26 cellular contexts compared by ENCODE assay signal in the genomic region with DNA sequence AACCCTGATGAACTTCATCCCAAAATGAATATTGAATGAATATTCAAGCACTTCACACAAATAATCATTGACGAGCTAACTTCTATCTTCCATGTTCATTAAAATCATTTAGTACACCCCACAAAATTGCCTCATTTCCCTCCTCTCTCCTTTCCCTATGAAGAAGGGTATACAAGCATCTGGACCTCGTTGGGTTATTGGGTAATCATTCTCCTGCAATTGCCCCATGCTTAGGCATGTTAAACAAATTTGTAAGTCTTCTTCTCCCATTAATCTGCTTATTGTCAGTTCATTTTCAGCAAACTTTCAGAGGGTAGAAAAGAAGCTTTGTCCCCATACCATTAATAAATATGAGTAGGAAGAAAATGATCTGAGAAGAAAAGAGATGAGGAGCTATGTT. TPM values are rescaled to one million over a fixed set of nuclear protein-coding genes. Genes with fewer than 3 reads are reported as not detected.
DNase-seq lines count a peak whose midpoint lies in the region; TF ChIP-seq lines count a peak whose summit lies in the region.
"Had no signal": no experiment of that assay in that cellular context is flagged by ENCODE, and none has a peak within 500 bp of the region (broad histone marks: within the 10 kb centered on the region; RNA-seq: fewer than 3 reads in every experiment).

No MANE protein-coding gene starts in this region.

- DNase-seq in AG10803 (ENCODE audit: low read depth) (peak; percentile 26), NB4 (ENCODE audit: low read depth) (peak; percentile 7), fibroblast of gingiva (ENCODE audit: low read depth) (peak; percentile 56), fibroblast of villous mesenchyme (ENCODE audit: low read depth) (peak; percentile 2), NCI-H2107 treated with DMSO at 0.1 percent for 48 hours (lab: John Stamatoyannopoulos, UW; ENCODE audit: unreplicated experiment) (no peak), NCI-H2227 treated with DMSO at 0.1 percent for 48 hours (lab: John Stamatoyannopoulos, UW) (no peak), HEK293T (ENCODE audit: extremely low spot score) (no peak), DMS153 treated with DMSO at 0.1 percent for 48 hours (lab: John Stamatoyannopoulos, UW; ENCODE audit: unreplicated experiment) (no peak)
- DNase-seq: 8988T; ACHN; AML-193; Caco-2; Calu3; CD4-positive, alpha-beta T cell; CD8-positive, alpha-beta T cell; DMS53; DMS79; DND-41; EL; GDM1 had no signal

- TF ChIP-seq CTCF in AG10803 (conservative IDR thresholded peaks at IDR 0.05; ENCODE audit: low read length) = no peak
- no peak for TF ChIP-seq CTCF in NB4 (IDR thresholded peaks at IDR 0.05; ENCODE audit: low read depth, low read length)
- no peak for TF ChIP-seq CTCF in fibroblast of villous mesenchyme (IDR thresholded peaks at IDR 0.05; ENCODE audit: insufficient read depth, low read depth, low read length)

- no peak overlapping the region for H3K4me3 ChIP-seq in AG10803 (ENCODE audit: low read length)
- no peak overlapping the region for H3K4me3 ChIP-seq in NB4 (ENCODE audit: low read depth, low read length)
- H3K4me3 ChIP-seq in fibroblast of villous mesenchyme (ENCODE audit: low read depth, low read length) = no peak overlapping the region
- H3K4me3 ChIP-seq: BLaER1 treated with 17β-estradiol and CSF1 and Interleukin-3, amounts not matched to agents 10 nM and 100 nM; GM12878 had no signal

- POLR2A ChIA-PET in HEK293T (lab: Yijun Ruan, JAX) = no interaction called here

- CTCF ChIA-PET in HEK293T (lab: Yijun Ruan, JAX) = no interaction called here

- no peak for TF ChIP-seq POLR2A in NB4 (IDR thresholded peaks at IDR 0.05; ENCODE audit: extremely low read depth, insufficient read length)

TF ChIP-seq in HEK293T, 16 proteins besides CTCF, POLR2A, EP300 and RAD21:
- no peak for TF ChIP-seq ELF4 (IDR thresholded peaks at IDR 0.05)
- no peak for TF ChIP-seq NFRKB (IDR thresholded peaks at IDR 0.05)
- no peak for TF ChIP-seq ARNT (IDR thresholded peaks at IDR 0.05)
- TF ChIP-seq, protein P1, sequence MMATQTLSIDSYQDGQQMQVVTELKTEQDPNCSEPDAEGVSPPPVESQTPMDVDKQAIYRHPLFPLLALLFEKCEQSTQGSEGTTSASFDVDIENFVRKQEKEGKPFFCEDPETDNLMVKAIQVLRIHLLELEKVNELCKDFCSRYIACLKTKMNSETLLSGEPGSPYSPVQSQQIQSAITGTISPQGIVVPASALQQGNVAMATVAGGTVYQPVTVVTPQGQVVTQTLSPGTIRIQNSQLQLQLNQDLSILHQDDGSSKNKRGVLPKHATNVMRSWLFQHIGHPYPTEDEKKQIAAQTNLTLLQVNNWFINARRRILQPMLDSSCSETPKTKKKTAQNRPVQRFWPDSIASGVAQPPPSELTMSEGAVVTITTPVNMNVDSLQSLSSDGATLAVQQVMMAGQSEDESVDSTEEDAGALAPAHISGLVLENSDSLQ (IDR thresholded peaks at IDR 0.05) = no peak
- no peak for TF ChIP-seq CTBP1 (IDR thresholded peaks at IDR 0.05; ENCODE audit: borderline replicate concordance)
- TF ChIP-seq SP1 (IDR thresholded peaks at IDR 0.05) = no peak
- TF ChIP-seq L3MBTL2 (conservative IDR thresholded peaks at IDR 0.05) = no peak
- TF ChIP-seq ZNF384 (IDR thresholded peaks at IDR 0.05) = no peak
- TF ChIP-seq FOXA1 (IDR thresholded peaks at IDR 0.05) = no peak
- no peak for TF ChIP-seq FOXM1 (IDR thresholded peaks at IDR 0.05; ENCODE audit: borderline replicate concordance)
- TF ChIP-seq LEF1 (IDR thresholded peaks at IDR 0.05; ENCODE audit: borderline replicate concordance) = no peak
- no peak for TF ChIP-seq HDGF (IDR thresholded peaks at IDR 0.05; ENCODE audit: borderline replicate concordance)

RNA-seq across cellular contexts. Expression of a gene that starts 27.6 kb away (rescaled TPM):
- total RNA-seq in fibroblast of villous mesenchyme = 2.2 and 4.2 TPM in 2 replicates
- total RNA-seq: Daoy had no signal

RNA-seq across cellular contexts. Expression of a gene that starts 27.8 kb away (rescaled TPM):
- under 0.01 and 0.97 TPM in 2 replicates for total RNA-seq in fibroblast of villous mesenchyme
- total RNA-seq: A673, B cell, Caco-2, Daoy, G401, GM12878 had no signal

Comparison
In these comparisons a context has a peak if more than half of its experiments do, and no peak if none do; other contexts are left out.
1. DNase-seq: peak in AG10803 (single experiment), NB4 (single experiment), fibroblast of gingiva (single experiment) and fibroblast of villous mesenchyme (single experiment); none in NCI-H2107 treated with DMSO at 0.1 percent for 48 hours (single experiment), NCI-H2227 treated with DMSO at 0.1 percent for 48 hours (single experiment), HEK293T (single experiment) and DMS153 treated with DMSO at 0.1 percent for 48 hours (single experiment).